ENCODE assay signal across 21 cellular contexts in the genomic region with DNA sequence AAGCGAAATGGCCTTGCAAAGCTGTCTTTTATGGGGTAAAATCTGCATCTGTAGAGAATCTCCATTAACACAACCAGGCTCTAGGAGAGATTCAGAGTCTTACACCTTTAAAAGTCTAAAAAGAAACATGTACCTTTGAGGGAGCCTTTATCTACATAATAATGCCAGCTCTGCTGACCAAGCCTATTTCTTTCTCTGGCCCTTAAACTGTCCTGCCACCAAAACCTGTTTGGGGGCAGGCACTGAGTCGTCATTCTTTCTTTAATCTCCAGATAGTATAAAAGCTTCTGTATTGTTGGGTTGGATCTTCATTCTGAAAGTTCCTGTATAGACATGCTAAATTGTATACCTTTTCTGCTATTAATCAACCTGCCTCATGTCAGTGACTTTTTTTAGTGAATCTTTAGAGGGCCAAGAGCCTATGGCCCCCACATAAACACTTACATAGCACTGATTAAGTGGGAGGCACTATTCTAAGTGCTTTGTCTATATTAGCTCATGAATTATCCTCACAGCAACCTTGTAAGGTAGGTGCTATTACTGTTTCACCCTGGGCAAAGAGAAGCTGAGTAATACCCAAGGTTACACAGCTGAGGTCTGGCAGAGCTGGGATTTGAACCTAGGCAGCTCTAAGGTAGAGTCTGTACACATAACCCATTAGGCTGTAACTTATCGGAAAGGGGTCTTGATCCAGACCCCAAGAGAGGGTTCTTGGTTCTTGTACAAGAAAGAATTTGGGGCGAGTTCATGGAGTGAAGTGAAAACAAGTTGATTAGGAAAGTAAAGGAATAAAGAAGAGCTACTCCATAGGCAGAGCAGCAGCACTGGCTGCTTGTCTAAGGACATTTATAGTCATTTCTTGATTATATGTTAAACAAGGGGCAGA.
A peak's percentile ranks its signal among the peaks of the same experiment; 100 is the strongest.
DNase-seq lines count a peak whose midpoint lies in the region; ATAC-seq, FAIRE-seq and TF ChIP-seq lines count a peak whose summit lies in the region.
"Had no signal": no experiment of that assay in that cellular context is flagged by ENCODE, and none has a peak within 500 bp of the region (broad histone marks: within the 10 kb centered on the region; RNA-seq: fewer than 3 reads in every experiment).

No MANE protein-coding gene starts in this region.

- H4K20me1 ChIP-seq in K562 (replicated peaks; ENCODE audit: control insufficient read depth, insufficient read depth, low read length) (no peaks in the 10 kb centered on the region), HepG2 (ENCODE audit: insufficient read depth, low read length) (no peaks in the 10 kb centered on the region)

- TF ChIP-seq POLR2A in K562 (conservative IDR thresholded peaks at IDR 0.05) (peak; percentile 91), HepG2 (IDR thresholded peaks at IDR 0.05; ENCODE audit: insufficient read depth in 1 of 2, low read depth in 2 of 2, low read length in 2 of 2) (no peak)

- peaks cover 7% of the 10 kb centered on the region for H3K79me1 ChIP-seq in trophoblast cell (ENCODE audit: low read length)

- no peak overlapping the region for H4K12ac ChIP-seq in trophoblast cell (ENCODE audit: low read depth, low read length)

- TF ChIP-seq EP300 in K562 (IDR thresholded peaks at IDR 0.05; ENCODE audit: low read length) (no peak), HepG2 (IDR thresholded peaks at IDR 0.05; ENCODE audit: low read depth in 2 of 2, low read length in 2 of 2) (no peak), HepG2 (CRISPR knock-in tag; IDR thresholded peaks at IDR 0.05; ENCODE audit: borderline replicate concordance) (no peak)

- H3K27ac ChIP-seq in HUES64 (ENCODE audit: low read depth, low read length) (peak overlapping the region; percentile 86), K562 (ENCODE audit: extremely low read depth, low read depth, low read length) (peak overlapping the region; percentile 89), iPS DF 6.9 (ENCODE audit: low read length) (peak overlapping the region; percentile 66), trophoblast cell (ENCODE audit: low read depth, low read length) (no peak overlapping the region), HepG2 (ENCODE audit: extremely low read length, insufficient read depth, low read length) (no peak overlapping the region)
- H3K27ac ChIP-seq: GM23248, RWPE1 had no signal

- H3K4ac ChIP-seq in trophoblast cell (ENCODE audit: low read depth, low read length): no peak overlapping the region

- no peak overlapping the region for H4K8ac ChIP-seq in trophoblast cell (ENCODE audit: low read depth, low read length)

- peaks cover 8% of the 10 kb centered on the region; the same call in 1 of the 2 replicates for H3K9me3 ChIP-seq in HUES64 (ENCODE audit: insufficient read depth, low read depth, low read length)
- peaks cover 15% of the 10 kb centered on the region; the same call in 1 of the 2 replicates for H3K9me3 ChIP-seq in K562 (replicated peaks; ENCODE audit: control insufficient read depth, insufficient read depth, low read depth, low read length)
- H3K9me3 ChIP-seq in iPS DF 6.9 (ENCODE audit: control insufficient read depth, insufficient read depth, low read length): no peaks in the 10 kb centered on the region
- H3K9me3 ChIP-seq in trophoblast cell (ENCODE audit: insufficient read depth, low read depth, low read length): no peaks in the 10 kb centered on the region
- H3K9me3 ChIP-seq in HepG2 (ENCODE audit: low read length): no peaks in the 10 kb centered on the region

- peaks cover 36% of the 10 kb centered on the region for H3K4me1 ChIP-seq in HUES64 (ENCODE audit: insufficient read depth, low read length)
- peaks cover 4 to 39% of the 10 kb centered on the region in 2 experiments; a peak in 4 of 5 replicates for H3K4me1 ChIP-seq in K562 (replicated peaks in 1 of 2; ENCODE audit: control insufficient read depth in 2 of 2, insufficient read depth in 2 of 2, low read length in 2 of 2)
- peaks cover 7% of the 10 kb centered on the region for H3K4me1 ChIP-seq in iPS DF 6.9 (ENCODE audit: control insufficient read depth, insufficient read depth, low read length)
- peaks cover 0 to 11% of the 10 kb centered on the region in 2 experiments for H3K4me1 ChIP-seq in trophoblast cell (ENCODE audit: control insufficient read depth in 1 of 2, insufficient read depth in 2 of 2, low read length in 2 of 2)
- no peaks in the 10 kb centered on the region for H3K4me1 ChIP-seq in HepG2 (ENCODE audit: insufficient read depth, low read length)

- H2BK5ac ChIP-seq in trophoblast cell (ENCODE audit: low read depth, low read length, poor library complexity): no peak overlapping the region

- H3K27me3 ChIP-seq in HUES64 (ENCODE audit: insufficient read depth, low read length) (no peaks in the 10 kb centered on the region), K562 (ENCODE audit: control insufficient read depth in 2 of 2, insufficient read depth in 2 of 2, low read length in 2 of 2) (no peaks in the 10 kb centered on the region), iPS DF 6.9 (ENCODE audit: control insufficient read depth, insufficient read depth, low read length) (no peaks in the 10 kb centered on the region), trophoblast cell (ENCODE audit: insufficient read depth, low read length) (no peaks in the 10 kb centered on the region), HepG2 (ENCODE audit: control insufficient read depth in 1 of 2, insufficient read depth in 2 of 2, low read length in 2 of 2) (no peaks in the 10 kb centered on the region)

- H2BK120ac ChIP-seq in trophoblast cell (ENCODE audit: insufficient read depth, low read length, poor library complexity): no peak overlapping the region

- TF ChIP-seq CTCF in K562 (IDR thresholded peaks at IDR 0.05 in 2 of 3, conservative IDR thresholded peaks at IDR 0.05 in 1 of 3; ENCODE audit: insufficient read depth in 2 of 3, low read depth in 1 of 3, low read length in 3 of 3): no peak
- no peak for TF ChIP-seq CTCF in HepG2 (CRISPR knock-in tag; IDR thresholded peaks at IDR 0.05)

- H3K4me2 ChIP-seq in K562 (ENCODE audit: insufficient read depth, low read length) (peak overlapping the region; percentile 34; the same call in 1 of the 2 replicates), trophoblast cell (ENCODE audit: low read length) (no peak overlapping the region), HepG2 (ENCODE audit: low read depth, low read length) (no peak overlapping the region)

- no peak overlapping the region for H3K14ac ChIP-seq in trophoblast cell (ENCODE audit: low read length)

- H3K9ac ChIP-seq in HUES64 (ENCODE audit: low read depth, low read length) (peak overlapping the region; percentile 70), K562 (ENCODE audit: insufficient read depth in 1 of 2, low read depth in 2 of 2, low read length in 2 of 2) (peak overlapping the region in 1 of 2 experiments; percentile 65; a peak in 2 of 4 replicates), trophoblast cell (ENCODE audit: low read length) (no peak overlapping the region), HepG2 (ENCODE audit: insufficient read depth, low read depth, low read length) (no peak overlapping the region)
- H3K9ac ChIP-seq: GM23248 had no signal

- H3K23ac ChIP-seq in trophoblast cell (ENCODE audit: low read length): no peak overlapping the region

- BruUV-seq in K562 (replicated peaks; lab: Mats Ljungman, UMichigan) (TSS peak; percentile 99), HepG2 (replicated peaks; lab: Mats Ljungman, UMichigan) (no TSS peak)

- no peaks in the 10 kb centered on the region for H3K79me2 ChIP-seq in K562 (ENCODE audit: control insufficient read depth, insufficient read depth, low read length)
- H3K79me2 ChIP-seq in trophoblast cell (ENCODE audit: control insufficient read depth, insufficient read depth, low read length, poor library complexity): no peaks in the 10 kb centered on the region
- no peaks in the 10 kb centered on the region for H3K79me2 ChIP-seq in HepG2 (ENCODE audit: insufficient read depth, low read length)

- DNase-seq in K562 (ENCODE audit: extremely low read depth in 1 of 4, low spot score in 3 of 4) (peak in 1 of 4 experiments; percentile 35), iPS DF 6.9 (ENCODE audit: low read depth, low spot score) (no peak), trophoblast cell (no peak), HepG2 (ENCODE audit: low spot score) (no peak)
- DNase-seq: CD4-positive, alpha-beta T cell; DMS79; GM23248; HFFc6; KBM-7; NCI-H1436; NCI-H2029; NCI-H2171; NCI-H446; NCI-H69; NK-92 treated with Interleukin-12 subunit alpha and Interleukin-12 subunit beta, amount 100 ng/mL, for 24 hours; PC-3 had no signal

- H2AK5ac ChIP-seq in trophoblast cell (ENCODE audit: low read length): no peak overlapping the region

- H3K9me1 ChIP-seq in K562 (ENCODE audit: control insufficient read depth, insufficient read depth, low read length): no peaks in the 10 kb centered on the region

- FAIRE-seq in K562 (lab: Jason Lieb, UNC): no peak
- no peak for FAIRE-seq in HepG2 (lab: Jason Lieb, UNC)
- FAIRE-seq: D721Med had no signal

- WGBS in HUES64: 63% methylated on average over 3 of the region's 4 CpGs
- WGBS in K562 (ENCODE audit: insufficient coverage, low coverage, missing lambda C conversion rate): 40% methylated on average over 4 of the region's 4 CpGs
- whole genome bisulfite sequencing in iPS DF 6.9 (ENCODE audit: insufficient coverage, insufficient read length): no CpG with 5 or more reads among the region's 4 CpGs
- no CpG with 5 or more reads among the region's 4 CpGs for WGBS in trophoblast cell (ENCODE audit: extremely low coverage, insufficient coverage, insufficient read length)
- WGBS in HepG2 (ENCODE audit: low lambda C conversion rate): 6% methylated on average over 4 of the region's 4 CpGs

- ATAC-seq in K562: peak; percentile 56
- ATAC-seq in HG02623 (IDR thresholded peaks at IDR 0.05; ENCODE audit: unreplicated experiment): no peak
- no peak for ATAC-seq in GM18867 (IDR thresholded peaks at IDR 0.05; ENCODE audit: unreplicated experiment)
- no peak for ATAC-seq in HepG2
- ATAC-seq: PC-3 had no signal

- H2AFZ ChIP-seq in K562 (ENCODE audit: low read depth, low read length) (peak overlapping the region; percentile 92), trophoblast cell (ENCODE audit: insufficient read depth, low read length, poor library complexity) (no peak overlapping the region), HepG2 (ENCODE audit: low read length) (no peak overlapping the region)
- H2AFZ ChIP-seq: GM23248 had no signal

- no peak overlapping the region for H3K18ac ChIP-seq in trophoblast cell (ENCODE audit: low read length)

- in situ Hi-C loops in K562 (cut with MboI) (no loop called here), HepG2 (cut with HindIII; ENCODE audit: extremely low pct_ligation_motif_present, low pct_unique_long_range_greater_than_20kb) (no loop called here)

- H3K36me3 ChIP-seq in HUES64 (ENCODE audit: insufficient read depth, low read length) (no peaks in the 10 kb centered on the region), K562 (ENCODE audit: control insufficient read depth, insufficient read depth, low read length) (no peaks in the 10 kb centered on the region), iPS DF 6.9 (ENCODE audit: control insufficient read depth, insufficient read depth, low read length) (no peaks in the 10 kb centered on the region), trophoblast cell (ENCODE audit: control insufficient read depth in 1 of 2, insufficient read depth in 2 of 2, low read length in 2 of 2) (no peaks in the 10 kb centered on the region), HepG2 (replicated peaks in 1 of 2; ENCODE audit: control insufficient read depth in 1 of 2, insufficient read depth in 2 of 2, low read length in 2 of 2) (no peaks in the 10 kb centered on the region)

- CTCF ChIA-PET in K562 (lab: Yijun Ruan, JAX; ENCODE audit: low intra/inter-chr PET ratio): interaction anchor here (0.5 kb wide), 1 partner anchor 86 kb away, joined by 3 read pairs; no protein-coding TSS in a partner anchor
- CTCF ChIA-PET in HepG2 (lab: Yijun Ruan, JAX; ENCODE audit: low intra/inter-chr PET ratio, low total read pairs): interaction anchor here (0.8 kb wide), 1 partner anchor 312 kb away, joined by 3 read pairs; no protein-coding TSS in a partner anchor

- TF ChIP-seq RAD21 in K562 (CRISPR knock-in tag; conservative IDR thresholded peaks at IDR 0.05 in 1 of 2, IDR thresholded peaks at IDR 0.05 in 1 of 2) (no peak; a peak in 1 of 4 replicates), HepG2 (CRISPR knock-in tag; IDR thresholded peaks at IDR 0.05) (no peak)

- H3K4me3 ChIP-seq in HUES64 (ENCODE audit: low read length) (peak overlapping the region; percentile 15; the same call in 1 of the 2 replicates), K562 (no peak overlapping the region), iPS DF 6.9 (ENCODE audit: low read length) (no peak overlapping the region), trophoblast cell (ENCODE audit: low read depth, low read length) (no peak overlapping the region), HepG2 (replicated peaks in 1 of 3; ENCODE audit: insufficient read depth in 1 of 3, low read depth in 2 of 3, low read length in 3 of 3) (no peak overlapping the region)
- H3K4me3 ChIP-seq: GM23248 had no signal

- intact Hi-C loops in K562 (cut with micrococcal nuclease) (loop anchor here (5.0 kb wide), 2 partner anchors 112 to 372 kb away; no protein-coding TSS in a partner anchor), HepG2 (cut with micrococcal nuclease; ENCODE audit: unreplicated experiment) (loop anchor here (5.0 kb wide), 2 partner anchors 232 to 493 kb away; partner anchors contain the start of gene MYLIP)

- POLR2A ChIA-PET in K562 (lab: Yijun Ruan, JAX): interaction anchor here (1.3 to 17.2 kb wide), 4 partner anchors 12 to 236 kb away, joined by 3 to 186 read pairs (median 20); partner anchors contain the start of gene MYLIP
- POLR2A ChIA-PET in HepG2 (lab: Yijun Ruan, JAX): no interaction called here

- no peak overlapping the region for H4K91ac ChIP-seq in trophoblast cell (ENCODE audit: low read depth, low read length)

- H2BK12ac ChIP-seq in trophoblast cell (ENCODE audit: low read length): no peak overlapping the region

Comparison
In these comparisons a context has a peak if more than half of its experiments do, and no peak if none do; other contexts are left out.
1. H3K27ac ChIP-seq: peak in HUES64 (single experiment), K562 (single experiment) and iPS DF 6.9 (single experiment); none in trophoblast cell (single experiment) and HepG2 (single experiment).